1 cellular context compared by ENCODE assay signal in genomic region chr9:133672503-133673259, GRCh38.
TF ChIP-seq lines count a peak whose summit lies in the region.

No MANE protein-coding gene starts in this region.

TF ChIP-seq in neural cell, 6 proteins besides CTCF, POLR2A, EP300 and RAD21:
- no peak for TF ChIP-seq EZH2 (IDR thresholded peaks at IDR 0.05; ENCODE audit: borderline replicate concordance, insufficient read depth, low read length, poor library complexity, severe bottlenecking)
- no peak for TF ChIP-seq REST (IDR thresholded peaks at IDR 0.05; ENCODE audit: borderline replicate concordance)
- TF ChIP-seq TAF1 (IDR thresholded peaks at IDR 0.05; ENCODE audit: low read depth), result no peak
- TF ChIP-seq MXI1 (conservative IDR thresholded peaks at IDR 0.05; ENCODE audit: poor library complexity, severe bottlenecking), result no peak
- no peak for TF ChIP-seq POLR2AphosphoS5 (IDR thresholded peaks at IDR 0.05)
